Comparison of ENCODE assay signal across 8 cellular contexts in genomic region chr22:36383110-36383581, GRCh38. TPM values are rescaled to one million over a fixed set of nuclear protein-coding genes. Genes with fewer than 3 reads are reported as not detected.
DNase-seq lines count a peak whose midpoint lies in the region; FAIRE-seq and TF ChIP-seq lines count a peak whose summit lies in the region.

No MANE protein-coding gene starts in this region.

- intact Hi-C loops in Calu3 (cut with micrococcal nuclease; ENCODE audit: unreplicated experiment) (no loop called here), kidney (cut with DNase I) (no loop called here), transverse colon (cut with DNase I; ENCODE audit: low total_unique reads) (no loop called here)

- no peak for FAIRE-seq in kidney (lab: Jason Lieb, UNC)

- TF ChIP-seq POLR2A in transverse colon (IDR thresholded peaks at IDR 0.05) = peak; percentile 17

- no TSS peak for BruUV-seq in Calu3 (replicated peaks; lab: Mats Ljungman, UMichigan)

- peaks cover 30 to 34% of the 10 kb centered on the region in 2 donors for H3K4me1 ChIP-seq in kidney (ENCODE audit: control insufficient read depth in 1 of 2, insufficient read depth in 1 of 2, low read depth in 1 of 2, low read length in 2 of 2)
- peaks cover 41 to 79% (median 72%) of the 10 kb centered on the region in 4 donors for H3K4me1 ChIP-seq in transverse colon

- CTCF ChIA-PET in Calu3 (lab: Charles Lee) = interaction anchor here (0.6 to 1.2 kb wide), 2 partner anchors 10 to 13 kb away, joined by 3 read pairs; no protein-coding TSS in a partner anchor

- no peaks in the 10 kb centered on the region for H3K27me3 ChIP-seq in transverse colon

- peaks cover 53% of the 10 kb centered on the region for H3K4me1 Mint-ChIP-seq in Calu3 (ENCODE audit: low read depth, unreplicated experiment)

- H3K36me3 Mint-ChIP-seq in Calu3 (ENCODE audit: insufficient read depth, unreplicated experiment) = peaks cover 89% of the 10 kb centered on the region

- H3K4me3 ChIP-seq in kidney (ENCODE audit: low read length in 2 of 2) (peak overlapping the region; percentile 21 to 23), transverse colon (peak overlapping the region in 2 of 4 donors; percentile 90 to 99)

- TF ChIP-seq EP300 in transverse colon (IDR thresholded peaks at IDR 0.05; ENCODE audit: low read depth) = no peak

- no peaks in the 10 kb centered on the region for H3K9me3 ChIP-seq in kidney (ENCODE audit: control insufficient read depth in 1 of 2, low read length in 2 of 2)
- H3K9me3 ChIP-seq in transverse colon = no peaks in the 10 kb centered on the region

- H3K9me3 Mint-ChIP-seq in Calu3 (ENCODE audit: low read depth, unreplicated experiment) = no peaks in the 10 kb centered on the region

- peak overlapping the region; percentile 67 to 79 for H3K27ac ChIP-seq in kidney (ENCODE audit: low read depth in 2 of 2, low read length in 2 of 2)
- H3K27ac ChIP-seq in transverse colon = peak overlapping the region; percentile 96 to 100 (median 98)

- DNase-seq in Calu3 (peak; percentile 50), HT1080 (ENCODE audit: low read depth) (peak; percentile 92), kidney (no peak), transverse colon (peak; percentile 83), DMS153 treated with DMSO at 0.1 percent for 48 hours (lab: John Stamatoyannopoulos, UW; ENCODE audit: unreplicated experiment) (no peak), cerebellar nuclear complex (lab: John Stamatoyannopoulos, UW) (no peak), OCI-M2 (lab: John Stamatoyannopoulos, UW; ENCODE audit: unreplicated experiment) (no peak)
- peak; percentile 76 for DNase-seq in activated T-cell treated with anti-CD3 and anti-CD28 coated beads, Interleukin-2, amount 50 U/mL, for 48 hours

- H3K4me3 Mint-ChIP-seq in Calu3 (ENCODE audit: low read depth, unreplicated experiment) = peak overlapping the region; percentile 59

- peak overlapping the region; percentile 49 to 51 for H3K9ac ChIP-seq in kidney (ENCODE audit: low read length in 2 of 2)

- H3K27ac Mint-ChIP-seq in Calu3 (ENCODE audit: unreplicated experiment) = peak overlapping the region; percentile 84

- TF ChIP-seq CTCF in Calu3 (IDR thresholded peaks at IDR 0.05; ENCODE audit: unreplicated experiment) (no peak), kidney (IDR thresholded peaks at IDR 0.05; ENCODE audit: borderline replicate concordance, extremely low read depth, insufficient read depth) (no peak), transverse colon (IDR thresholded peaks at IDR 0.05) (no peak)

- peaks cover 3% of the 10 kb centered on the region in 2 donors for H3K36me3 ChIP-seq in kidney (ENCODE audit: control insufficient read depth in 1 of 2, insufficient read depth in 2 of 2, low read length in 2 of 2)
- no peaks in the 10 kb centered on the region for H3K36me3 ChIP-seq in transverse colon

- 30 to 60% methylated on average over 1 to 4 of the region's 4 CpGs for WGBS in transverse colon (ENCODE audit: low coverage in 1 of 2), 2 donors

- in situ Hi-C loops in transverse colon (cut with MboI; ENCODE audit: low pct_ligation_motif_present in 1 of 4, low pct_unique_long_range_greater_than_20kb in 1 of 4, low sequenced_read_pairs in 3 of 4) = loop anchor here in 1 of 4 donors (10.0 kb wide), 1 partner anchor 72 kb away; no protein-coding TSS in a partner anchor

- no peaks in the 10 kb centered on the region for H3K27me3 Mint-ChIP-seq in Calu3 (ENCODE audit: unreplicated experiment)

RNA-seq across cellular contexts. Expression of gene MYH9, which starts 4.6 kb away (rescaled TPM):
- 526 and 606 TPM in 2 replicates for total RNA-seq in Calu3 (2022)
- 277 and 308 TPM in 2 replicates for total RNA-seq in HT1080 (2014; rRNA removed; shearing (Covaris generic))
- polyA plus RNA-seq in HT1080 (2015; cell fraction: cytosol; rRNA removed) = 165 and 169 TPM in 2 replicates
- polyA plus RNA-seq in HT1080 (2015; cell fraction: nucleus; rRNA removed) = 579 and 585 TPM in 2 replicates
- 655 TPM for total RNA-seq in kidney
- polyA plus RNA-seq in kidney (ENCODE audit: insufficient read depth, low read depth, low replicate concordance) = 85.2 TPM
- 100 to 1,000 TPM; 385 to 511 (median 460) TPM for total RNA-seq in transverse colon

Comparison
In these comparisons a context has a peak if more than half of its experiments do, and no peak if none do; other contexts are left out.
1. DNase-seq: peak in Calu3 (single experiment), HT1080 (single experiment), activated T-cell treated with anti-CD3 and anti-CD28 coated beads, Interleukin-2, amount 50 U/mL, for 48 hours (2 of 2) and transverse colon (single experiment); none in kidney (single experiment), DMS153 treated with DMSO at 0.1 percent for 48 hours (single experiment), cerebellar nuclear complex (0 of 2) and OCI-M2 (single experiment).